ENCODE assay signal across 16 cellular contexts in the genomic region with DNA sequence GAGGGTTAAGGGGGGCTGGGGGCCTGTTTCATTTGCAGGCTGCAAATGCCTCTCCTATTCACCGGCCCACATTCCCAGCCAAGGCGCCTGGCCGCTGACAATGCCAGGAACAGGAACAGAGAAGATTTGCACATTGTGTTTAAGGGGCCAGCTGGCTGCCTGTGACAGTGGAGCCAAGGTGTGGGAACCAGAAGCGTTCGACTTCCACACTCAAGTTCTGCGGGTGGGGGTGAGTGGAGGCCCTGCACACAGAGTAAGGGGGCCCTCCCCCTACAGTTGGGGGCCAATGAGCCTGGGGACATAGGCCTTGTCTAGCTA. TPM values are rescaled to one million over a fixed set of nuclear protein-coding genes. Genes with fewer than 3 reads are reported as not detected.
DNase-seq lines count a peak whose midpoint lies in the region; ATAC-seq and TF ChIP-seq lines count a peak whose summit lies in the region.
"Had no signal": no experiment of that assay in that cellular context is flagged by ENCODE, and none has a peak within 500 bp of the region (broad histone marks: within the 10 kb centered on the region; RNA-seq: fewer than 3 reads in every experiment).

No MANE protein-coding gene starts in this region.

- no peaks in the 10 kb centered on the region for H3K36me3 Mint-ChIP-seq in stimulated activated memory B cell treated with anti-CD40 and anti-IgM and Interleukin-4, amounts not matched to agents 10 μg/mL and 1 μg/mL and 100 μg/mL, for 72 hours
- H3K36me3 Mint-ChIP-seq: immature natural killer cell had no signal

- no peak overlapping the region for H3K4me3 Mint-ChIP-seq in stimulated activated memory B cell treated with anti-CD40 and anti-IgM and Interleukin-4, amounts not matched to agents 10 μg/mL and 1 μg/mL and 100 μg/mL, for 72 hours
- H3K4me3 Mint-ChIP-seq: immature natural killer cell had no signal

- CTCF ChIA-PET in OCI-LY7 (lab: Charles Lee; ENCODE audit: unreplicated experiment), result no interaction called here

- no peak overlapping the region for H3K27ac ChIP-seq in OCI-LY7 (ENCODE audit: low read depth, low read length, poor library complexity, severe bottlenecking)
- H3K27ac ChIP-seq: esophagus muscularis mucosa, HL-60, upper lobe of left lung had no signal

- no peak overlapping the region for H2AFZ ChIP-seq in OCI-LY7 (ENCODE audit: low read length)

- BruUV-seq in OCI-LY7 (replicated peaks; lab: Mats Ljungman, UMichigan), result no TSS peak

- H3K9me2 ChIP-seq in OCI-LY7 (ENCODE audit: insufficient read depth, low read length), result no peaks in the 10 kb centered on the region

- H3K27me3 Mint-ChIP-seq in stimulated activated memory B cell treated with anti-CD40 and anti-IgM and Interleukin-4, amounts not matched to agents 10 μg/mL and 1 μg/mL and 100 μg/mL, for 72 hours, result peaks cover 27% of the 10 kb centered on the region

- intact Hi-C loops in OCI-LY7 (cut with micrococcal nuclease; ENCODE audit: unreplicated experiment), result no loop called here

- no peak overlapping the region for H3K27ac Mint-ChIP-seq in stimulated activated memory B cell treated with anti-CD40 and anti-IgM and Interleukin-4, amounts not matched to agents 10 μg/mL and 1 μg/mL and 100 μg/mL, for 72 hours
- H3K27ac Mint-ChIP-seq: immature natural killer cell had no signal

- DNase-seq in NCI-H1694 treated with DMSO at 0.1 percent for 48 hours (lab: John Stamatoyannopoulos, UW), result peak; percentile 15
- no peak for DNase-seq in NCI-H1694 (lab: John Stamatoyannopoulos, UW)
- DNase-seq in amygdala (lab: John Stamatoyannopoulos, UW), result peak in 33 of 56 donors; percentile 8 to 61 (median 16)
- peak; percentile 96 for DNase-seq in islet precursor cell
- no peak for DNase-seq in OCI-LY7 (ENCODE audit: low spot score)
- DNase-seq in T1000 (lab: John Stamatoyannopoulos, UW), result no peak
- DNase-seq in stimulated activated CD4-positive, alpha-beta T cell treated with anti-CD3 and anti-CD28 coated beads, Interleukin-4, amount 100 ng/mL, for 1 hour, result no peak
- DNase-seq: activated CD4-positive, alpha-beta T cell treated with anti-CD3 and anti-CD28 coated beads, Interleukin-2, amount 50 U/mL, for 1 hour; immature natural killer cell; MG63; NK-92 treated with Interleukin-12 subunit alpha and Interleukin-12 subunit beta, amount 100 ng/mL, for 24 hours; upper lobe of left lung had no signal

- POLR2A ChIA-PET in OCI-LY7 (lab: Charles Lee), result interaction anchor here (0.7 kb wide), 1 partner anchor 227 kb away, joined by 10 read pairs; no protein-coding TSS in a partner anchor

- H3K36me3 ChIP-seq in OCI-LY7 (ENCODE audit: insufficient read depth, low read length), result no peaks in the 10 kb centered on the region
- H3K36me3 ChIP-seq: esophagus muscularis mucosa, MG63, upper lobe of left lung had no signal

- no peaks in the 10 kb centered on the region for H3K4me1 ChIP-seq in OCI-LY7 (ENCODE audit: insufficient read depth, low read length, poor library complexity, severe bottlenecking)
- H3K4me1 ChIP-seq: esophagus muscularis mucosa, upper lobe of left lung had no signal

- H3K4me3 ChIP-seq in OCI-LY7 (ENCODE audit: low read depth, low read length, poor library complexity, severe bottlenecking), result no peak overlapping the region
- H3K4me3 ChIP-seq: esophagus muscularis mucosa, MG63, upper lobe of left lung had no signal

- no peak overlapping the region for H3K4me2 ChIP-seq in OCI-LY7 (ENCODE audit: low read length)

- H4K20me1 ChIP-seq in OCI-LY7 (ENCODE audit: insufficient read depth, low read length), result no peaks in the 10 kb centered on the region

- no peaks in the 10 kb centered on the region for H3K9me3 Mint-ChIP-seq in stimulated activated memory B cell treated with anti-CD40 and anti-IgM and Interleukin-4, amounts not matched to agents 10 μg/mL and 1 μg/mL and 100 μg/mL, for 72 hours
- H3K9me3 Mint-ChIP-seq: immature natural killer cell had no signal

- no peak for TF ChIP-seq CTCF in OCI-LY7 (conservative IDR thresholded peaks at IDR 0.05; ENCODE audit: low read length)

- H3K4me1 Mint-ChIP-seq in stimulated activated memory B cell treated with anti-CD40 and anti-IgM and Interleukin-4, amounts not matched to agents 10 μg/mL and 1 μg/mL and 100 μg/mL, for 72 hours, result no peaks in the 10 kb centered on the region
- H3K4me1 Mint-ChIP-seq: immature natural killer cell had no signal

- no peaks in the 10 kb centered on the region for H3K79me2 ChIP-seq in OCI-LY7 (ENCODE audit: insufficient read depth, low read depth, low read length)

- H3K9me3 ChIP-seq in OCI-LY7 (ENCODE audit: low read length), result no peaks in the 10 kb centered on the region
- H3K9me3 ChIP-seq: esophagus muscularis mucosa, MG63, upper lobe of left lung had no signal

- peak; percentile 50 for ATAC-seq in stimulated activated memory B cell treated with anti-CD40 and anti-IgM and Interleukin-4, amounts not matched to agents 10 μg/mL and 1 μg/mL and 100 μg/mL, for 72 hours

RNA-seq across cellular contexts. Expression of a gene that starts 9.5 kb away (rescaled TPM):
- total RNA-seq in OCI-LY7 (2014; rRNA removed; shearing (Covaris generic)), result not detected in 2 replicates
- not detected in 2 replicates for total RNA-seq in OCI-LY7 (2022)
- total RNA-seq: bronchial epithelial cell had no signal

RNA-seq across cellular contexts. Expression of a gene that starts 54.5 kb away (rescaled TPM):
- not detected in 2 replicates for total RNA-seq in OCI-LY7 (2014; rRNA removed; shearing (Covaris generic))
- 0.19 and 0.20 TPM in 2 replicates for total RNA-seq in OCI-LY7 (2022)

Comparison
In these comparisons a context has a peak if more than half of its experiments do, and no peak if none do; other contexts are left out.
1. DNase-seq: peak in NCI-H1694 treated with DMSO at 0.1 percent for 48 hours (single experiment), amygdala (33 of 56) and islet precursor cell (single experiment); none in NCI-H1694 (single experiment), OCI-LY7 (single experiment), T1000 (single experiment) and stimulated activated CD4-positive, alpha-beta T cell treated with anti-CD3 and anti-CD28 coated beads, Interleukin-4, amount 100 ng/mL, for 1 hour (single experiment).